In genomic region chr6:110625883-110626282, GRCh38 we compare ENCODE assay signal across 17 cellular contexts.
A peak's percentile ranks its signal among the peaks of the same experiment; 100 is the strongest.
DNase-seq lines count a peak whose midpoint lies in the region; ATAC-seq and TF ChIP-seq lines count a peak whose summit lies in the region.
"Had no signal": no experiment of that assay in that cellular context is flagged by ENCODE, and none has a peak within 500 bp of the region (broad histone marks: within the 10 kb centered on the region; RNA-seq: fewer than 3 reads in every experiment).

No MANE protein-coding gene starts in this region.

- no peak overlapping the region for H4K5ac ChIP-seq in IMR-90 (ENCODE audit: low read depth, low read length)

- no peak overlapping the region for H3K4me3 Mint-ChIP-seq in T-helper 17 cell
- H3K4me3 Mint-ChIP-seq: activated naive CD8-positive, alpha-beta T cell treated with anti-CD3 and anti-CD28 coated beads, Interleukin-2, amount 10 ng/mL, durations not matched to agents 7 days and 5 days had no signal

- no peak overlapping the region for H3K4me2 ChIP-seq in IMR-90 (ENCODE audit: low read depth, low read length)
- no peak overlapping the region for H3K4me2 ChIP-seq in mesenchymal stem cell (ENCODE audit: low read length, poor library complexity, severe bottlenecking)

- peak overlapping the region; percentile 40; the same call in 1 of the 2 replicates for H2BK20ac ChIP-seq in IMR-90 (ENCODE audit: low read depth, low read length)

- TF ChIP-seq CTCF in IMR-90 (conservative IDR thresholded peaks at IDR 0.05; ENCODE audit: low read depth, low read length) = no peak
- no peak for TF ChIP-seq CTCF in body of pancreas (IDR thresholded peaks at IDR 0.05)
- no peak for TF ChIP-seq CTCF in thyroid gland (IDR thresholded peaks at IDR 0.05)

- WGBS in IMR-90 (ENCODE audit: extremely low coverage in 2 of 2, insufficient read length in 1 of 2), 2 experiments = 0% methylated on average over 1 of the region's 2 CpGs; no CpG with 5 or more reads in 1 of the 2 experiments
- WGBS in body of pancreas, 2 donors = 21 to 23% methylated on average over 2 of the region's 2 CpGs
- WGBS in mesenchymal stem cell = 69% methylated on average over 2 of the region's 2 CpGs
- WGBS in thyroid gland, 2 donors = 92 to 93% methylated on average over 2 of the region's 2 CpGs

- DNase-seq in EL (peak; percentile 45), IMR-90 (peak; percentile 63), body of pancreas (peak in 2 of 4 donors; percentile 43), mesenchymal stem cell (peak; percentile 6), thyroid gland (no peak), T-helper 17 cell (no peak)
- DNase-seq in central memory CD4-positive, alpha-beta T cell = no peak
- DNase-seq: activated CD4-positive, alpha-beta T cell treated with anti-CD3 and anti-CD28 coated beads for 4 hours; activated naive CD8-positive, alpha-beta T cell treated with anti-CD3 and anti-CD28 coated beads, Interleukin-2, amount 10 ng/mL, durations not matched to agents 7 days and 5 days; C1 segment of cervical spinal cord; heart right ventricle; NCI-H187; NCI-H69; RPMI8226; stomach; T-helper 2 cell had no signal

- H3K4me3 ChIP-seq in IMR-90 (ENCODE audit: insufficient read depth, low read depth, low read length) (no peak overlapping the region), body of pancreas (no peak overlapping the region), mesenchymal stem cell (ENCODE audit: insufficient read depth in 1 of 2, low read depth in 1 of 2, low read length in 2 of 2) (no peak overlapping the region), thyroid gland (replicated peaks in 1 of 3) (no peak overlapping the region)
- H3K4me3 ChIP-seq: heart right ventricle, stomach, vagina had no signal

- H3K27ac ChIP-seq in IMR-90 (ENCODE audit: insufficient read depth, low read length) (no peak overlapping the region), body of pancreas (no peak overlapping the region), mesenchymal stem cell (ENCODE audit: low read length, poor library complexity, severe bottlenecking) (no peak overlapping the region), thyroid gland (no peak overlapping the region)
- H3K27ac ChIP-seq: heart right ventricle, vagina had no signal

- H2AK5ac ChIP-seq in IMR-90 (ENCODE audit: low read depth, low read length) (no peak overlapping the region), mesenchymal stem cell (ENCODE audit: low read length, severe bottlenecking) (no peak overlapping the region)

- peaks cover 4% of the 10 kb centered on the region for H3K4me1 Mint-ChIP-seq in T-helper 17 cell

- H3K36me3 ChIP-seq in IMR-90 (ENCODE audit: control insufficient read depth, insufficient read depth, low read length) = peaks cover 4% of the 10 kb centered on the region; the same call in 1 of the 2 replicates
- H3K36me3 ChIP-seq in body of pancreas (replicated peaks in 1 of 2; ENCODE audit: insufficient read depth in 1 of 2, low read depth in 2 of 2) = no peaks in the 10 kb centered on the region
- peaks cover 8 to 34% of the 10 kb centered on the region in 2 experiments for H3K36me3 ChIP-seq in mesenchymal stem cell (ENCODE audit: control insufficient read depth in 1 of 2, insufficient read depth in 2 of 2, low read depth in 1 of 2, low read length in 2 of 2)
- peaks cover 0 to 7% of the 10 kb centered on the region in 2 donors for H3K36me3 ChIP-seq in thyroid gland

- H3K79me1 ChIP-seq in IMR-90 (ENCODE audit: low read depth in 1 of 2, low read length in 2 of 2) = peaks cover 0 to 5% of the 10 kb centered on the region in 2 experiments; a peak in 1 of 4 replicates
- H3K79me1 ChIP-seq in mesenchymal stem cell (replicated peaks; ENCODE audit: low read length, poor library complexity, severe bottlenecking) = no peaks in the 10 kb centered on the region

- TF ChIP-seq POLR2A in IMR-90 (IDR thresholded peaks at IDR 0.05; ENCODE audit: low read depth, low read length) (no peak), body of pancreas (IDR thresholded peaks at IDR 0.05) (no peak), thyroid gland (IDR thresholded peaks at IDR 0.05) (no peak)

- no peak overlapping the region for H3K14ac ChIP-seq in IMR-90 (replicated peaks; ENCODE audit: low read depth, low read length)
- H3K14ac ChIP-seq in mesenchymal stem cell (ENCODE audit: low read length in 2 of 2) = no peak overlapping the region

- H3K27me3 ChIP-seq in IMR-90 (ENCODE audit: control insufficient read depth, insufficient read depth, low read length) = no peaks in the 10 kb centered on the region
- H3K27me3 ChIP-seq in body of pancreas = no peaks in the 10 kb centered on the region
- no peaks in the 10 kb centered on the region for H3K27me3 ChIP-seq in mesenchymal stem cell (ENCODE audit: control insufficient read depth in 1 of 2, insufficient read depth in 1 of 2, low read length in 2 of 2)
- H3K27me3 ChIP-seq in thyroid gland = no peaks in the 10 kb centered on the region
- H3K27me3 ChIP-seq: heart right ventricle, stomach, vagina had no signal

- H3K9me3 ChIP-seq in IMR-90 (ENCODE audit: control insufficient read depth, insufficient read depth, low read length) (no peaks in the 10 kb centered on the region), body of pancreas (no peaks in the 10 kb centered on the region), mesenchymal stem cell (ENCODE audit: control insufficient read depth, low read length) (no peaks in the 10 kb centered on the region), thyroid gland (no peaks in the 10 kb centered on the region), T-helper 17 cell (ENCODE audit: control insufficient read depth, low read length, poor library complexity, severe bottlenecking) (no peaks in the 10 kb centered on the region)
- H3K9me3 ChIP-seq: heart right ventricle, stomach, vagina had no signal

- peaks cover 7% of the 10 kb centered on the region for H3K36me3 Mint-ChIP-seq in T-helper 17 cell (ENCODE audit: low read depth)

- H2BK12ac ChIP-seq in mesenchymal stem cell (ENCODE audit: low read length in 2 of 2) = no peak overlapping the region

- no peaks in the 10 kb centered on the region for H4K20me1 ChIP-seq in IMR-90 (ENCODE audit: insufficient read depth, low read length)

- H3K27me3 Mint-ChIP-seq in T-helper 17 cell = no peaks in the 10 kb centered on the region
- H3K27me3 Mint-ChIP-seq: activated naive CD8-positive, alpha-beta T cell treated with anti-CD3 and anti-CD28 coated beads, Interleukin-2, amount 10 ng/mL, durations not matched to agents 7 days and 5 days had no signal

- H3K4me1 ChIP-seq in IMR-90 (ENCODE audit: control insufficient read depth, insufficient read depth, low read length) (peaks cover 7% of the 10 kb centered on the region), body of pancreas (peaks cover 13% of the 10 kb centered on the region), mesenchymal stem cell (ENCODE audit: control insufficient read depth, insufficient read depth, low read depth, low read length) (no peaks in the 10 kb centered on the region), thyroid gland (no peaks in the 10 kb centered on the region)
- H3K4me1 ChIP-seq: vagina had no signal

- intact Hi-C loops in IMR-90 (cut with micrococcal nuclease) = no loop called here
- intact Hi-C loops in body of pancreas (cut with DNase I) = no loop called here
- intact Hi-C loops in thyroid gland (cut with DNase I) = no loop called here

- CTCF ChIA-PET in IMR-90 (lab: Yijun Ruan, JAX) = no interaction called here

- H2BK15ac ChIP-seq in IMR-90 (ENCODE audit: low read depth, low read length) (peak overlapping the region; percentile 0; the same call in 1 of the 3 replicates), mesenchymal stem cell (ENCODE audit: low read depth, poor library complexity, severe bottlenecking) (no peak overlapping the region)

- ATAC-seq in IMR-90 (ENCODE audit: low read depth) (0 out of 2 replicates have a peak, but pooled peaks have one; percentile 8), body of pancreas (peak; percentile 75), T-helper 17 cell (no peak)

- POLR2A ChIA-PET in IMR-90 (lab: Charles Lee; ENCODE audit: unreplicated experiment) = interaction anchor here (0.6 kb wide), 1 partner anchor 86 kb away, joined by 3 read pairs; no protein-coding TSS in a partner anchor

- H2AK9ac ChIP-seq in IMR-90 (replicated peaks; ENCODE audit: low read depth, low read length, poor library complexity) = no peak overlapping the region

- dilution Hi-C loops in IMR-90 (cut with HindIII; ENCODE audit: low sequenced_read_pairs, unreplicated experiment) = no loop called here

- H4K91ac ChIP-seq in IMR-90 (ENCODE audit: insufficient read depth, low read depth, low read length) (no peak overlapping the region), mesenchymal stem cell (ENCODE audit: low read length) (no peak overlapping the region)

- no TSS peak for BruUV-seq in IMR-90 (replicated peaks; lab: Mats Ljungman, UMichigan)

- H3K4ac ChIP-seq in IMR-90 (ENCODE audit: low read depth, low read length) (no peak overlapping the region), mesenchymal stem cell (ENCODE audit: low read depth in 1 of 2, low read length in 2 of 2) (no peak overlapping the region)

- H2BK5ac ChIP-seq in IMR-90 (ENCODE audit: low read depth, low read length, poor library complexity, severe bottlenecking) = no peak overlapping the region
- no peak overlapping the region for H2BK5ac ChIP-seq in mesenchymal stem cell (ENCODE audit: low read depth, low read length, poor library complexity, severe bottlenecking)

- H4K8ac ChIP-seq in IMR-90 (ENCODE audit: low read depth in 2 of 2, low read length in 2 of 2) = no peak overlapping the region
- H4K8ac ChIP-seq in mesenchymal stem cell (ENCODE audit: low read length) = no peak overlapping the region

- H3K18ac ChIP-seq in IMR-90 (ENCODE audit: low read depth, low read length) (no peak overlapping the region), mesenchymal stem cell (ENCODE audit: low read depth in 1 of 2, low read length in 2 of 2) (no peak overlapping the region)

- in situ Hi-C loops in IMR-90 (cut with MboI; ENCODE audit: low sequenced_read_pairs) = no loop called here

- H2AFZ ChIP-seq in IMR-90 (replicated peaks; ENCODE audit: low read length, poor library complexity) (no peak overlapping the region), mesenchymal stem cell (ENCODE audit: low read depth, low read length) (no peak overlapping the region)

- TF ChIP-seq RAD21 in IMR-90 (IDR thresholded peaks at IDR 0.05; ENCODE audit: low read length) = no peak

- H3K27ac Mint-ChIP-seq in T-helper 17 cell = no peak overlapping the region
- H3K27ac Mint-ChIP-seq: activated naive CD8-positive, alpha-beta T cell treated with anti-CD3 and anti-CD28 coated beads, Interleukin-2, amount 10 ng/mL, durations not matched to agents 7 days and 5 days had no signal

- H3K9me1 ChIP-seq in IMR-90 (ENCODE audit: insufficient read depth, low read length) = peaks cover 5% of the 10 kb centered on the region

- H3K9ac ChIP-seq in IMR-90 (ENCODE audit: low read depth, low read length) (no peak overlapping the region), mesenchymal stem cell (ENCODE audit: low read length) (no peak overlapping the region)

- no peak overlapping the region for H3K56ac ChIP-seq in IMR-90 (ENCODE audit: extremely low read depth, insufficient read depth, low read length)

- H3K23ac ChIP-seq in IMR-90 (ENCODE audit: low read depth, low read length) (no peak overlapping the region), mesenchymal stem cell (ENCODE audit: low read length in 2 of 2) (no peak overlapping the region)

- H2BK120ac ChIP-seq in IMR-90 (ENCODE audit: low read depth, low read length) = no peak overlapping the region
- H2BK120ac ChIP-seq in mesenchymal stem cell (ENCODE audit: low read depth, low read length) = no peak overlapping the region

TF ChIP-seq in IMR-90, 13 proteins besides CTCF, POLR2A, EP300 and RAD21 (continues in another document):
- no peak for TF ChIP-seq CEBPB (IDR thresholded peaks at IDR 0.05; ENCODE audit: low read depth, low read length)

Comparison
In these comparisons a context has a peak if more than half of its experiments do, and no peak if none do; other contexts are left out.
1. DNase-seq: peak in EL (single experiment), IMR-90 (single experiment) and mesenchymal stem cell (single experiment); none in thyroid gland (0 of 2), T-helper 17 cell (0 of 3) and central memory CD4-positive, alpha-beta T cell (single experiment).